In the genomic region with DNA sequence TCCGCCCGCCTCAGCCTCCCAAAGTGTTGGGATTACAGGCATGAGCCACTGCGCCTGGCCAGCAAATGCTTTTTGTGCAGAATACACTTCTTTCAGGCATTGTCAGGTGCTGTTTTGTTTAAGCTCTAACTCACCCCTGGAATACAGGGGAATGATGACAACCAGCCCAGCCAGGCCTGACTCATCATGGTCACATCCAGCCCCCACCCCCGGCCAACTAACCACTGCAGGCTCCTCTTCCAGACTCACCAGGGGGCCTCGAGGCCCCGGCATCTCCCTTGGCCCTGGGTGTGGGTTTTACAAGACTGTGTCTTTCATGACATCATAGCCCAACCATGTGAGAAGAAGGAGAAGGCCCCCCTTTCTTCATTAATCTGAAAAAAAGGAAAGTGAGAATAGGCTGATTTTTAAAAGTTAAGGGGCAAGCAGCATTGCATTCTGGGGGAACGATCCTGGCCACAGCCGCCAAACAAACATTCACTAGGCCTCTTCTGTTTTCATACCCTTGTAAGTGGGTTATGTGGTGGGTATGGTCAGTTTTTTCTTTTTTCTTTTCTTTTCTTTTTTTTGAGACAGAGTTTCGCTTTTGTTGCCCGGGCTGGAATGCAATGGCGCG, we compare ENCODE assay signal across 1 cellular context.
A peak's percentile ranks its signal among the peaks of the same experiment; 100 is the strongest.
TF ChIP-seq lines count a peak whose summit lies in the region.

No MANE protein-coding gene starts in this region.

TF ChIP-seq in HEK293, 187 proteins besides CTCF, POLR2A, EP300 and RAD21 (continued from another document and continues in another):
- TF ChIP-seq ZFHX2 (tag by site-specific recombination; conservative IDR thresholded peaks at IDR 0.05): peak; percentile 31; the same call in 1 of the 2 replicates
- TF ChIP-seq ZEB2 (tag by site-specific recombination; IDR thresholded peaks at IDR 0.05): peak; percentile 56
- peak; percentile 87 for TF ChIP-seq PATZ1 (tag by site-specific recombination; IDR thresholded peaks at IDR 0.05)
- no peak for TF ChIP-seq ZNF404 (tag by site-specific recombination; IDR thresholded peaks at IDR 0.05)
- TF ChIP-seq ZNF146 (tag by site-specific recombination; IDR thresholded peaks at IDR 0.05): no peak
- TF ChIP-seq, protein P1, sequence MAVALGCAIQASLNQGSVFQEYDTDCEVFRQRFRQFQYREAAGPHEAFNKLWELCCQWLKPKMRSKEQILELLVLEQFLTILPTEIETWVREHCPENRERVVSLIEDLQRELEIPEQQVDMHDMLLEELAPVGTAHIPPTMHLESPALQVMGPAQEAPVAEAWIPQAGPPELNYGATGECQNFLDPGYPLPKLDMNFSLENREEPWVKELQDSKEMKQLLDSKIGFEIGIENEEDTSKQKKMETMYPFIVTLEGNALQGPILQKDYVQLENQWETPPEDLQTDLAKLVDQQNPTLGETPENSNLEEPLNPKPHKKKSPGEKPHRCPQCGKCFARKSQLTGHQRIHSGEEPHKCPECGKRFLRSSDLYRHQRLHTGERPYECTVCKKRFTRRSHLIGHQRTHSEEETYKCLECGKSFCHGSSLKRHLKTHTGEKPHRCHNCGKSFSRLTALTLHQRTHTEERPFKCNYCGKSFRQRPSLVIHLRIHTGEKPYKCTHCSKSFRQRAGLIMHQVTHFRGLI (tag by site-specific recombination; IDR thresholded peaks at IDR 0.05): peak; percentile 72; the same call in 1 of the 2 replicates
- no peak for TF ChIP-seq ZFP41 (tag by site-specific recombination; IDR thresholded peaks at IDR 0.05; ENCODE audit: borderline replicate concordance)
- TF ChIP-seq, protein P2, sequence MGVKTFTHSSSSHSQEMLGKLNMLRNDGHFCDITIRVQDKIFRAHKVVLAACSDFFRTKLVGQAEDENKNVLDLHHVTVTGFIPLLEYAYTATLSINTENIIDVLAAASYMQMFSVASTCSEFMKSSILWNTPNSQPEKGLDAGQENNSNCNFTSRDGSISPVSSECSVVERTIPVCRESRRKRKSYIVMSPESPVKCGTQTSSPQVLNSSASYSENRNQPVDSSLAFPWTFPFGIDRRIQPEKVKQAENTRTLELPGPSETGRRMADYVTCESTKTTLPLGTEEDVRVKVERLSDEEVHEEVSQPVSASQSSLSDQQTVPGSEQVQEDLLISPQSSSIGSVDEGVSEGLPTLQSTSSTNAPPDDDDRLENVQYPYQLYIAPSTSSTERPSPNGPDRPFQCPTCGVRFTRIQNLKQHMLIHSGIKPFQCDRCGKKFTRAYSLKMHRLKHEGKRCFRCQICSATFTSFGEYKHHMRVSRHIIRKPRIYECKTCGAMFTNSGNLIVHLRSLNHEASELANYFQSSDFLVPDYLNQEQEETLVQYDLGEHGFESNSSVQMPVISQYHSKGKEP (tag by site-specific recombination; IDR thresholded peaks at IDR 0.05): no peak
- TF ChIP-seq, protein P3, sequence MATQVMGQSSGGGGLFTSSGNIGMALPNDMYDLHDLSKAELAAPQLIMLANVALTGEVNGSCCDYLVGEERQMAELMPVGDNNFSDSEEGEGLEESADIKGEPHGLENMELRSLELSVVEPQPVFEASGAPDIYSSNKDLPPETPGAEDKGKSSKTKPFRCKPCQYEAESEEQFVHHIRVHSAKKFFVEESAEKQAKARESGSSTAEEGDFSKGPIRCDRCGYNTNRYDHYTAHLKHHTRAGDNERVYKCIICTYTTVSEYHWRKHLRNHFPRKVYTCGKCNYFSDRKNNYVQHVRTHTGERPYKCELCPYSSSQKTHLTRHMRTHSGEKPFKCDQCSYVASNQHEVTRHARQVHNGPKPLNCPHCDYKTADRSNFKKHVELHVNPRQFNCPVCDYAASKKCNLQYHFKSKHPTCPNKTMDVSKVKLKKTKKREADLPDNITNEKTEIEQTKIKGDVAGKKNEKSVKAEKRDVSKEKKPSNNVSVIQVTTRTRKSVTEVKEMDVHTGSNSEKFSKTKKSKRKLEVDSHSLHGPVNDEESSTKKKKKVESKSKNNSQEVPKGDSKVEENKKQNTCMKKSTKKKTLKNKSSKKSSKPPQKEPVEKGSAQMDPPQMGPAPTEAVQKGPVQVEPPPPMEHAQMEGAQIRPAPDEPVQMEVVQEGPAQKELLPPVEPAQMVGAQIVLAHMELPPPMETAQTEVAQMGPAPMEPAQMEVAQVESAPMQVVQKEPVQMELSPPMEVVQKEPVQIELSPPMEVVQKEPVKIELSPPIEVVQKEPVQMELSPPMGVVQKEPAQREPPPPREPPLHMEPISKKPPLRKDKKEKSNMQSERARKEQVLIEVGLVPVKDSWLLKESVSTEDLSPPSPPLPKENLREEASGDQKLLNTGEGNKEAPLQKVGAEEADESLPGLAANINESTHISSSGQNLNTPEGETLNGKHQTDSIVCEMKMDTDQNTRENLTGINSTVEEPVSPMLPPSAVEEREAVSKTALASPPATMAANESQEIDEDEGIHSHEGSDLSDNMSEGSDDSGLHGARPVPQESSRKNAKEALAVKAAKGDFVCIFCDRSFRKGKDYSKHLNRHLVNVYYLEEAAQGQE (tag by site-specific recombination; IDR thresholded peaks at IDR 0.05): no peak
- TF ChIP-seq, protein P4, sequence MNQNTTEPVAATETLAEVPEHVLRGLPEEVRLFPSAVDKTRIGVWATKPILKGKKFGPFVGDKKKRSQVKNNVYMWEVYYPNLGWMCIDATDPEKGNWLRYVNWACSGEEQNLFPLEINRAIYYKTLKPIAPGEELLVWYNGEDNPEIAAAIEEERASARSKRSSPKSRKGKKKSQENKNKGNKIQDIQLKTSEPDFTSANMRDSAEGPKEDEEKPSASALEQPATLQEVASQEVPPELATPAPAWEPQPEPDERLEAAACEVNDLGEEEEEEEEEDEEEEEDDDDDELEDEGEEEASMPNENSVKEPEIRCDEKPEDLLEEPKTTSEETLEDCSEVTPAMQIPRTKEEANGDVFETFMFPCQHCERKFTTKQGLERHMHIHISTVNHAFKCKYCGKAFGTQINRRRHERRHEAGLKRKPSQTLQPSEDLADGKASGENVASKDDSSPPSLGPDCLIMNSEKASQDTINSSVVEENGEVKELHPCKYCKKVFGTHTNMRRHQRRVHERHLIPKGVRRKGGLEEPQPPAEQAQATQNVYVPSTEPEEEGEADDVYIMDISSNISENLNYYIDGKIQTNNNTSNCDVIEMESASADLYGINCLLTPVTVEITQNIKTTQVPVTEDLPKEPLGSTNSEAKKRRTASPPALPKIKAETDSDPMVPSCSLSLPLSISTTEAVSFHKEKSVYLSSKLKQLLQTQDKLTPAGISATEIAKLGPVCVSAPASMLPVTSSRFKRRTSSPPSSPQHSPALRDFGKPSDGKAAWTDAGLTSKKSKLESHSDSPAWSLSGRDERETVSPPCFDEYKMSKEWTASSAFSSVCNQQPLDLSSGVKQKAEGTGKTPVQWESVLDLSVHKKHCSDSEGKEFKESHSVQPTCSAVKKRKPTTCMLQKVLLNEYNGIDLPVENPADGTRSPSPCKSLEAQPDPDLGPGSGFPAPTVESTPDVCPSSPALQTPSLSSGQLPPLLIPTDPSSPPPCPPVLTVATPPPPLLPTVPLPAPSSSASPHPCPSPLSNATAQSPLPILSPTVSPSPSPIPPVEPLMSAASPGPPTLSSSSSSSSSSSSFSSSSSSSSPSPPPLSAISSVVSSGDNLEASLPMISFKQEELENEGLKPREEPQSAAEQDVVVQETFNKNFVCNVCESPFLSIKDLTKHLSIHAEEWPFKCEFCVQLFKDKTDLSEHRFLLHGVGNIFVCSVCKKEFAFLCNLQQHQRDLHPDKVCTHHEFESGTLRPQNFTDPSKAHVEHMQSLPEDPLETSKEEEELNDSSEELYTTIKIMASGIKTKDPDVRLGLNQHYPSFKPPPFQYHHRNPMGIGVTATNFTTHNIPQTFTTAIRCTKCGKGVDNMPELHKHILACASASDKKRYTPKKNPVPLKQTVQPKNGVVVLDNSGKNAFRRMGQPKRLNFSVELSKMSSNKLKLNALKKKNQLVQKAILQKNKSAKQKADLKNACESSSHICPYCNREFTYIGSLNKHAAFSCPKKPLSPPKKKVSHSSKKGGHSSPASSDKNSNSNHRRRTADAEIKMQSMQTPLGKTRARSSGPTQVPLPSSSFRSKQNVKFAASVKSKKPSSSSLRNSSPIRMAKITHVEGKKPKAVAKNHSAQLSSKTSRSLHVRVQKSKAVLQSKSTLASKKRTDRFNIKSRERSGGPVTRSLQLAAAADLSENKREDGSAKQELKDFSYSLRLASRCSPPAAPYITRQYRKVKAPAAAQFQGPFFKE (tag by site-specific recombination; IDR thresholded peaks at IDR 0.05; ENCODE audit: borderline replicate concordance): no peak
- TF ChIP-seq ZNF2 (tag by site-specific recombination; IDR thresholded peaks at IDR 0.05): no peak
- peak; percentile 52; the same call in 1 of the 2 replicates for TF ChIP-seq WT1 (tag by site-specific recombination; IDR thresholded peaks at IDR 0.05)
- no peak for TF ChIP-seq ZNF132 (tag by site-specific recombination; IDR thresholded peaks at IDR 0.05; ENCODE audit: borderline replicate concordance)
- no peak for TF ChIP-seq ZNF704 (tag by site-specific recombination; IDR thresholded peaks at IDR 0.05)
- 0 out of 2 replicates have a peak, but pooled peaks have one; percentile 48 for TF ChIP-seq HOXD13 (CRISPR knock-in tag; IDR thresholded peaks at IDR 0.05; ENCODE audit: borderline replicate concordance)
- TF ChIP-seq ZIC2 (tag by site-specific recombination; IDR thresholded peaks at IDR 0.05): peak; percentile 68
- no peak for TF ChIP-seq ZNF670 (tag by site-specific recombination; IDR thresholded peaks at IDR 0.05; ENCODE audit: low read depth)
- TF ChIP-seq ZXDB (tag by site-specific recombination; IDR thresholded peaks at IDR 0.05): 0 out of 2 replicates have a peak, but pooled peaks have one; percentile 47
- TF ChIP-seq KLF8 (tag by site-specific recombination; IDR thresholded peaks at IDR 0.05): peak; percentile 36; the same call in 1 of the 2 replicates
- TF ChIP-seq TSHZ1 (tag by site-specific recombination; IDR thresholded peaks at IDR 0.05; ENCODE audit: borderline replicate concordance): no peak
- peak; percentile 66 for TF ChIP-seq GLIS2 (tag by site-specific recombination; IDR thresholded peaks at IDR 0.05)
- peak; percentile 88 for TF ChIP-seq GLIS1 (tag by site-specific recombination; IDR thresholded peaks at IDR 0.05)
- TF ChIP-seq, protein P5, sequence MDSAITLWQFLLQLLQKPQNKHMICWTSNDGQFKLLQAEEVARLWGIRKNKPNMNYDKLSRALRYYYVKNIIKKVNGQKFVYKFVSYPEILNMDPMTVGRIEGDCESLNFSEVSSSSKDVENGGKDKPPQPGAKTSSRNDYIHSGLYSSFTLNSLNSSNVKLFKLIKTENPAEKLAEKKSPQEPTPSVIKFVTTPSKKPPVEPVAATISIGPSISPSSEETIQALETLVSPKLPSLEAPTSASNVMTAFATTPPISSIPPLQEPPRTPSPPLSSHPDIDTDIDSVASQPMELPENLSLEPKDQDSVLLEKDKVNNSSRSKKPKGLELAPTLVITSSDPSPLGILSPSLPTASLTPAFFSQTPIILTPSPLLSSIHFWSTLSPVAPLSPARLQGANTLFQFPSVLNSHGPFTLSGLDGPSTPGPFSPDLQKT (IDR thresholded peaks at IDR 0.05; ENCODE audit: borderline replicate concordance, low read depth, low read length): no peak
- TF ChIP-seq ZNF133 (tag by site-specific recombination; IDR thresholded peaks at IDR 0.05): no peak
- no peak for TF ChIP-seq ZNF792 (tag by site-specific recombination; IDR thresholded peaks at IDR 0.05)
- 0 out of 2 replicates have a peak, but pooled peaks have one; percentile 15 for TF ChIP-seq ZFP69B (tag by site-specific recombination; IDR thresholded peaks at IDR 0.05)
- TF ChIP-seq ZNF623 (tag by site-specific recombination; IDR thresholded peaks at IDR 0.05): no peak
- TF ChIP-seq ZNF629 (tag by site-specific recombination; IDR thresholded peaks at IDR 0.05): peak; percentile 92
